In the genomic region with DNA sequence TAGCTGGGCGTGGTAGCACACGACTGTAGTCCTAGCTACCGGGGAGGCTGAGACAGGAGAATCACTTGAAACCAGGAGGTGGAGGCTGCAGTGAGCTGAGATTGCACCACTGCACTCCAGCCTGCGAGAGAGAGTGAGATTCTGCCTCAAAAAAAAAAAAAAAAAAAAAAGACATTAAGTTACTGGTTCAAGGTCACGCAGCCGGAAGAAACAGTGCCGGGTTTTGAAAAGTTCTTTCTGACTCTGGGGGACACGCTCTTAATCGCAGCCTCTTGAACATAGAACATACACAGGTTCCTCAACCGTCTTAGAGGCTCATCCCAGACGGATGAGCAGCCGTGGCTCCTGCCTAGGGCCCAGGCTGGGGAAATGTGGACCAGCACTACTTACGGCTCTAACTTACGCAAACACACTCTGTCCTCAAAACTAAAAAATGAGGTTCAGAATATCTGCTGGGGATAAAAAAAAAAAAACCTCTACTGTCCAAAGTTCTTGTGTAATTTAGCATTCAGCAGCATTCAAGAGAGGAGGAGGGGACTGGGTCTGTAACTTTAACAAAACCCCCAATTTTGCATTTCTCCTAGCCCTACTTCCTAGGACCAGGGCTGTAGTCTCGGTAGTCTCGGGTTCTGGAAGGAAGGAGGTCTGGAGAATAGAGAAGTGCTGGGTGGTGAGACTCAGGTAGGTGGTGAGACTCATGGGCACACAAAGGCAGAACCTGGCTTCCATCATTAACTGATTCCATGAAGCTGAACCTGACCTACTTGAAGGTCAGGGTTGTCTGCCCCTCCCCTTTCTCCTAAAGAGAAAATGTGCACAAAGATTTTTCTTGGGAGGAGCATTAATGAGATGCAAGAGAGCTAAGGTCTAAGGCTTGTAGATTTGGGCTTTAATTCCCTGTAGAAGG, we compare ENCODE assay signal across 27 cellular contexts.
"Had no signal": no experiment of that assay in that cellular context is flagged by ENCODE, and none has a peak within 500 bp of the region (broad histone marks: within the 10 kb centered on the region; RNA-seq: fewer than 3 reads in every experiment).

No MANE protein-coding gene starts in this region.

- H3K9me3 Mint-ChIP-seq: activated CD4-positive, alpha-beta memory T cell treated with anti-CD3 and anti-CD28 coated beads for 36 hours; activated CD4-positive, alpha-beta T cell treated with anti-CD3 and anti-CD28 coated beads, Interleukin-2, amount 10 ng/mL, durations not matched to agents 24 days and 14 days; activated naive CD4-positive, alpha-beta T cell treated with anti-CD3 and anti-CD28 coated beads for 36 hours; activated naive CD8-positive, alpha-beta T cell treated with anti-CD3 and anti-CD28 coated beads for 36 hours; activated T-helper 1 cell treated with anti-CD3 and anti-CD28 coated beads, Interleukin-12 subunit alpha, Interleukin-12 subunit beta, Interleukin-2, Interleukin-4 antibody, amounts not matched to agents 30 ng/mL and 10 ng/mL and 1 ng/mL, durations not matched to agents 14 hours and 24 hours and 36 hours; natural killer cell treated with Interleukin-12 subunit alpha and Interleukin-12 subunit beta and Interleukin-15 and Interleukin-18, amount 100 ng/mL, for 72 hours; T-helper 1 cell treated with Interleukin-12 subunit alpha and Interleukin-12 subunit beta and Interleukin-4 antibody, amounts not matched to agents 30 μg/mL and 1 μg/mL, for 36 hours had no signal

- H3K36me3 Mint-ChIP-seq: activated CD4-positive, alpha-beta memory T cell treated with anti-CD3 and anti-CD28 coated beads for 36 hours; activated naive CD8-positive, alpha-beta T cell treated with anti-CD3 and anti-CD28 coated beads for 36 hours; natural killer cell treated with Interleukin-12 subunit alpha and Interleukin-12 subunit beta and Interleukin-15 and Interleukin-18, amount 100 ng/mL, for 72 hours had no signal

- DNase-seq: activated CD4-positive, alpha-beta memory T cell treated with anti-CD3 and anti-CD28 coated beads for 36 hours; activated CD4-positive, alpha-beta T cell treated with anti-CD3 and anti-CD28 coated beads, Interleukin-2, amount 10 ng/mL, durations not matched to agents 24 days and 14 days; activated CD4-positive, CD25-positive, alpha-beta regulatory T cell treated with anti-CD3 and anti-CD28 coated beads, Interleukin-2, amount 50 U/mL, for 72 hours; activated CD8-positive, alpha-beta memory T cell treated with anti-CD3 and anti-CD28 coated beads, Interleukin-2, amount 50 U/mL, for 4 hours; activated effector memory CD4-positive, alpha-beta T cell treated with anti-CD3 and anti-CD28 coated beads, Interleukin-2, amount 50 U/mL, for 16 hours; activated naive CD4-positive, alpha-beta T cell treated with anti-CD3 and anti-CD28 coated beads for 36 hours; activated naive CD8-positive, alpha-beta T cell treated with anti-CD3 and anti-CD28 coated beads for 36 hours; activated T-cell treated with anti-CD3 and anti-CD28 coated beads, Interleukin-2, amount 50 U/mL, for 1 hour; effector memory CD4-positive, alpha-beta T cell; islet precursor cell; left cardiac atrium; mesendoderm; spleen; stimulated activated naive CD4-positive, alpha-beta T cell treated with Interleukin-2 at 50 U/mL for 16 hours; T-helper 9 cell; transverse colon had no signal

- H3K27me3 ChIP-seq: ascending aorta, dorsolateral prefrontal cortex, ovary had no signal

- H3K27ac Mint-ChIP-seq: activated CD4-positive, alpha-beta memory T cell treated with anti-CD3 and anti-CD28 coated beads for 36 hours; activated CD4-positive, alpha-beta T cell treated with anti-CD3 and anti-CD28 coated beads, Interleukin-2, amount 10 ng/mL, durations not matched to agents 24 days and 14 days; activated naive CD4-positive, alpha-beta T cell treated with anti-CD3 and anti-CD28 coated beads for 36 hours; activated naive CD8-positive, alpha-beta T cell treated with anti-CD3 and anti-CD28 coated beads for 36 hours; activated T-helper 1 cell treated with anti-CD3 and anti-CD28 coated beads, Interleukin-12 subunit alpha, Interleukin-12 subunit beta, Interleukin-2, Interleukin-4 antibody, amounts not matched to agents 30 ng/mL and 10 ng/mL and 1 ng/mL, durations not matched to agents 14 hours and 24 hours and 36 hours; natural killer cell treated with Interleukin-12 subunit alpha and Interleukin-12 subunit beta and Interleukin-15 and Interleukin-18, amount 100 ng/mL, for 72 hours; T-helper 1 cell treated with Interleukin-12 subunit alpha and Interleukin-12 subunit beta and Interleukin-4 antibody, amounts not matched to agents 30 μg/mL and 1 μg/mL, for 36 hours had no signal

- H3K36me3 ChIP-seq: ascending aorta, cardiac muscle cell, ovary, right atrium auricular region, spleen, transverse colon had no signal

- H3K4me1 ChIP-seq: ascending aorta had no signal

- H3K4me3 Mint-ChIP-seq: activated CD4-positive, alpha-beta memory T cell treated with anti-CD3 and anti-CD28 coated beads for 36 hours; activated CD4-positive, alpha-beta T cell treated with anti-CD3 and anti-CD28 coated beads, Interleukin-2, amount 10 ng/mL, durations not matched to agents 24 days and 14 days; activated naive CD4-positive, alpha-beta T cell treated with anti-CD3 and anti-CD28 coated beads for 36 hours; activated naive CD8-positive, alpha-beta T cell treated with anti-CD3 and anti-CD28 coated beads for 36 hours; activated T-helper 1 cell treated with anti-CD3 and anti-CD28 coated beads, Interleukin-12 subunit alpha, Interleukin-12 subunit beta, Interleukin-2, Interleukin-4 antibody, amounts not matched to agents 30 ng/mL and 10 ng/mL and 1 ng/mL, durations not matched to agents 14 hours and 24 hours and 36 hours; brain; natural killer cell treated with Interleukin-12 subunit alpha and Interleukin-12 subunit beta and Interleukin-15 and Interleukin-18, amount 100 ng/mL, for 72 hours; T-helper 1 cell treated with Interleukin-12 subunit alpha and Interleukin-12 subunit beta and Interleukin-4 antibody, amounts not matched to agents 30 μg/mL and 1 μg/mL, for 36 hours had no signal

- H3K27ac ChIP-seq: ascending aorta, cardiac muscle cell, coronary artery, right atrium auricular region, spleen, transverse colon had no signal

- H3K9me3 ChIP-seq: ascending aorta, mucosa of descending colon, ovary, right atrium auricular region, spleen, transverse colon had no signal

- H3K4me3 ChIP-seq: ascending aorta, cardiac muscle cell, coronary artery, dorsolateral prefrontal cortex, mucosa of descending colon, ovary, right atrium auricular region, spleen, transverse colon had no signal

- ATAC-seq: left cardiac atrium; mucosa of descending colon; natural killer cell treated with Interleukin-12 subunit alpha and Interleukin-12 subunit beta and Interleukin-15 and Interleukin-18, amount 100 ng/mL, for 72 hours had no signal
